ENCODE assay signal across 20 cellular contexts in the genomic region with DNA sequence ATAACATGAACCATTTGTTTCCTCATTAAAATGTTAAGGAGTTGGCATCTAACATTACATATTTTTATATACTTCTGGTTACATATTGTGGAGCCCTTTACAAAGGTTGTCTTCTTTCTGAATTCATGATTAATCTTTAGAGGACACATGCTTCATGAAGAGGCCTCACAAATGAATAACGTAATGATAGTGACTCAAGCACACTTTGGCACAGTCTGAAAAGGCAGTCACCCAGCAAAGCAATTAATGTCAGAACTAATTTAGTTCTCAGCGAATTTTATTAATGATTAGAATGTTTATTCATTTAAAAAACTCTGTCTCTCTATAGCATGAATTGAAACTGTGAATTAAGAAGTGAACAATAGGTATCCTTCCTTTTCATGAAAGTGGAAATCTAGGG.
A peak's percentile ranks its signal among the peaks of the same experiment; 100 is the strongest.
DNase-seq lines count a peak whose midpoint lies in the region; ATAC-seq and TF ChIP-seq lines count a peak whose summit lies in the region.
"Had no signal": no experiment of that assay in that cellular context is flagged by ENCODE, and none has a peak within 500 bp of the region (broad histone marks: within the 10 kb centered on the region; RNA-seq: fewer than 3 reads in every experiment).

No MANE protein-coding gene starts in this region.

- peak; percentile 32 to 43 for DNase-seq in NCI-H446 (lab: John Stamatoyannopoulos, UW)
- peak; percentile 25 for DNase-seq in epithelial cell of esophagus (ENCODE audit: low read depth)
- peak; percentile 44 for DNase-seq in retina
- DNase-seq in stimulated activated naive B cell treated with anti-CD40 and anti-IgM and Interleukin-4, amounts not matched to agents 10 μg/mL and 1 μg/mL and 100 μg/mL, for 72 hours, result no peak
- no peak for DNase-seq in body of pancreas
- DNase-seq in occipital lobe (lab: John Stamatoyannopoulos, UW), result no peak
- DNase-seq: ACHN; BE2C; C1 segment of cervical spinal cord; CD4-positive, CD25-positive, alpha-beta regulatory T cell; CD8-positive, alpha-beta memory T cell; COR-L47; DMS 273 treated with DMSO at 0.1 percent for 48 hours; DMS53; DND-41; EL; HCEC 1CT had no signal

- H3K4me1 Mint-ChIP-seq in stimulated activated naive B cell treated with anti-CD40 and anti-IgM and Interleukin-4, amounts not matched to agents 10 μg/mL and 1 μg/mL and 100 μg/mL, for 72 hours, result no peaks in the 10 kb centered on the region
- H3K4me1 Mint-ChIP-seq: CD4-positive, CD25-positive, alpha-beta regulatory T cell; CD8-positive, alpha-beta memory T cell; GM23338 had no signal

- peak overlapping the region; percentile 46; the same call in 1 of the 2 replicates for H2AFZ ChIP-seq in OCI-LY3 (ENCODE audit: low read depth, low read length)
- H2AFZ ChIP-seq: GM23338 had no signal

- no peak overlapping the region for H3K27ac ChIP-seq in OCI-LY3 (ENCODE audit: low read length)
- H3K27ac ChIP-seq in body of pancreas, result no peak overlapping the region

- H3K36me3 ChIP-seq in OCI-LY3 (replicated peaks; ENCODE audit: low read depth, low read length) (no peaks in the 10 kb centered on the region), body of pancreas (replicated peaks in 1 of 2; ENCODE audit: insufficient read depth in 1 of 2, low read depth in 2 of 2) (no peaks in the 10 kb centered on the region)
- H3K36me3 ChIP-seq: BE2C had no signal

- no peaks in the 10 kb centered on the region for H3K9me3 ChIP-seq in OCI-LY3 (ENCODE audit: insufficient read depth, low read length)
- H3K9me3 ChIP-seq in body of pancreas, result no peaks in the 10 kb centered on the region
- H3K9me3 ChIP-seq: BE2C had no signal

- no peaks in the 10 kb centered on the region for H3K79me2 ChIP-seq in OCI-LY3 (ENCODE audit: low read length)

- TF ChIP-seq CTCF in OCI-LY3 (IDR thresholded peaks at IDR 0.05; ENCODE audit: low read depth, low read length) (no peak), epithelial cell of esophagus (IDR thresholded peaks at IDR 0.05; ENCODE audit: insufficient read depth, low read depth, low read length, missing control alignments) (no peak), body of pancreas (IDR thresholded peaks at IDR 0.05) (no peak)

- no peak for TF ChIP-seq POLR2A in body of pancreas (IDR thresholded peaks at IDR 0.05)

- H3K4me1 ChIP-seq in OCI-LY3 (ENCODE audit: low read length), result no peaks in the 10 kb centered on the region
- H3K4me1 ChIP-seq in body of pancreas, result no peaks in the 10 kb centered on the region

- H3K4me3 ChIP-seq in OCI-LY3 (ENCODE audit: low read length) (no peak overlapping the region), epithelial cell of esophagus (ENCODE audit: low read length) (no peak overlapping the region), body of pancreas (no peak overlapping the region)
- H3K4me3 ChIP-seq: GM12878, GM23338 had no signal

- no peak for ATAC-seq in stimulated activated naive B cell treated with anti-CD40 and anti-IgM and Interleukin-4, amounts not matched to agents 10 μg/mL and 1 μg/mL and 100 μg/mL, for 72 hours (replicated peaks)
- no peak for ATAC-seq in body of pancreas
- ATAC-seq: GM12878, GM23338 had no signal

- H3K9ac ChIP-seq in OCI-LY3 (ENCODE audit: low read length), result no peak overlapping the region

- WGBS in body of pancreas, 2 donors, result 9 to 36% methylated on average over 2 of the region's 2 CpGs

- H3K27ac Mint-ChIP-seq in stimulated activated naive B cell treated with anti-CD40 and anti-IgM and Interleukin-4, amounts not matched to agents 10 μg/mL and 1 μg/mL and 100 μg/mL, for 72 hours, result no peak overlapping the region
- H3K27ac Mint-ChIP-seq: CD4-positive, CD25-positive, alpha-beta regulatory T cell; CD8-positive, alpha-beta memory T cell; GM23338 had no signal

- no peaks in the 10 kb centered on the region for H4K20me1 ChIP-seq in OCI-LY3 (ENCODE audit: insufficient read depth, low read length)

- H3K9me3 Mint-ChIP-seq in stimulated activated naive B cell treated with anti-CD40 and anti-IgM and Interleukin-4, amounts not matched to agents 10 μg/mL and 1 μg/mL and 100 μg/mL, for 72 hours, result no peaks in the 10 kb centered on the region
- H3K9me3 Mint-ChIP-seq: GM23338 had no signal

- no peak overlapping the region for H3K4me3 Mint-ChIP-seq in stimulated activated naive B cell treated with anti-CD40 and anti-IgM and Interleukin-4, amounts not matched to agents 10 μg/mL and 1 μg/mL and 100 μg/mL, for 72 hours
- H3K4me3 Mint-ChIP-seq: CD4-positive, CD25-positive, alpha-beta regulatory T cell; CD8-positive, alpha-beta memory T cell; GM23338 had no signal

- H3K27me3 ChIP-seq in OCI-LY3 (ENCODE audit: low read depth, low read length) (no peaks in the 10 kb centered on the region), body of pancreas (no peaks in the 10 kb centered on the region)
- H3K27me3 ChIP-seq: BE2C had no signal

- intact Hi-C loops in body of pancreas (cut with DNase I), result no loop called here

- no peak overlapping the region for H3K4me2 ChIP-seq in OCI-LY3 (ENCODE audit: low read length)
- H3K4me2 ChIP-seq: GM23338 had no signal

- no peaks in the 10 kb centered on the region for H3K27me3 Mint-ChIP-seq in stimulated activated naive B cell treated with anti-CD40 and anti-IgM and Interleukin-4, amounts not matched to agents 10 μg/mL and 1 μg/mL and 100 μg/mL, for 72 hours
- H3K27me3 Mint-ChIP-seq: CD4-positive, CD25-positive, alpha-beta regulatory T cell; CD8-positive, alpha-beta memory T cell had no signal

- H3K36me3 Mint-ChIP-seq in stimulated activated naive B cell treated with anti-CD40 and anti-IgM and Interleukin-4, amounts not matched to agents 10 μg/mL and 1 μg/mL and 100 μg/mL, for 72 hours, result no peaks in the 10 kb centered on the region
- H3K36me3 Mint-ChIP-seq: CD4-positive, CD25-positive, alpha-beta regulatory T cell; CD8-positive, alpha-beta memory T cell had no signal

Comparison
In these comparisons a context has a peak if more than half of its experiments do, and no peak if none do; other contexts are left out.
1. DNase-seq: peak in NCI-H446 (2 of 2), epithelial cell of esophagus (single experiment) and retina (single experiment); none in stimulated activated naive B cell treated with anti-CD40 and anti-IgM and Interleukin-4, amounts not matched to agents 10 μg/mL and 1 μg/mL and 100 μg/mL, for 72 hours (single experiment), body of pancreas (0 of 4) and occipital lobe (single experiment).